Comparison of ENCODE assay signal across 8 cellular contexts in genomic region chr1:235270625-235271024, GRCh38. TPM values are rescaled to one million over a fixed set of nuclear protein-coding genes. Genes with fewer than 3 reads are reported as not detected.
DNase-seq lines count a peak whose midpoint lies in the region; ATAC-seq, FAIRE-seq and TF ChIP-seq lines count a peak whose summit lies in the region.

No MANE protein-coding gene starts in this region.

- ATAC-seq in GM18511 (IDR thresholded peaks at IDR 0.05; ENCODE audit: unreplicated experiment) (peak; percentile 57), pancreas (peak in 3 of 4 donors; percentile 26 to 32 (median 26)), lower lobe of right lung (no peak)

- no peak overlapping the region for H3K27ac ChIP-seq in pancreas
- H3K27ac ChIP-seq in lower lobe of right lung = no peak overlapping the region
- no peak overlapping the region for H3K27ac ChIP-seq in coronary artery

- TF ChIP-seq CTCF in choroid plexus epithelial cell (conservative IDR thresholded peaks at IDR 0.05; ENCODE audit: low read depth, low read length) = no peak
- no peak for TF ChIP-seq CTCF in pancreas (IDR thresholded peaks at IDR 0.05)
- no peak for TF ChIP-seq CTCF in lower lobe of right lung (IDR thresholded peaks at IDR 0.05)
- no peak for TF ChIP-seq CTCF in coronary artery (IDR thresholded peaks at IDR 0.05)

- peak; percentile 47 for FAIRE-seq in pancreas (lab: Jason Lieb, UNC)

- H3K4me3 ChIP-seq in choroid plexus epithelial cell (ENCODE audit: low read depth, low read length) (no peak overlapping the region), pancreas (no peak overlapping the region), lower lobe of right lung (no peak overlapping the region), coronary artery (no peak overlapping the region)

- H3K27me3 ChIP-seq in pancreas = no peaks in the 10 kb centered on the region
- H3K27me3 ChIP-seq in lower lobe of right lung (ENCODE audit: low read depth) = no peaks in the 10 kb centered on the region

- H3K36me3 ChIP-seq in pancreas = no peaks in the 10 kb centered on the region
- no peaks in the 10 kb centered on the region for H3K36me3 ChIP-seq in lower lobe of right lung

- H3K4me1 ChIP-seq in pancreas = peaks cover 0 to 38% (median 30%) of the 10 kb centered on the region in 3 donors
- peaks cover 39% of the 10 kb centered on the region for H3K4me1 ChIP-seq in lower lobe of right lung

- DNase-seq in NCI-H1436 (lab: John Stamatoyannopoulos, UW) (peak; percentile 59), choroid plexus epithelial cell (ENCODE audit: low read depth) (peak; percentile 24), pancreas (no peak), DMS114 treated with DMSO at 0.1 percent for 48 hours (lab: John Stamatoyannopoulos, UW; ENCODE audit: unreplicated experiment) (no peak), NCI-H69 (lab: John Stamatoyannopoulos, UW) (no peak), lower lobe of right lung (no peak), coronary artery (ENCODE audit: low spot score) (no peak)

- intact Hi-C loops in pancreas (cut with DNase I) (no loop called here), lower lobe of right lung (cut with DNase I) (no loop called here)

- no peaks in the 10 kb centered on the region for H3K9me3 ChIP-seq in pancreas
- H3K9me3 ChIP-seq in lower lobe of right lung = no peaks in the 10 kb centered on the region

RNA-seq across cellular contexts. Expression of gene ARID4B, which starts 57.4 kb away (rescaled TPM):
- total RNA-seq in pancreas = 10 to 100 TPM; 14.7 to 26.6 (median 19.2) TPM
- 10 to 100 TPM; 12.5 to 14.8 TPM for polyA plus RNA-seq in pancreas
- 39.1 TPM for total RNA-seq in lower lobe of right lung

RNA-seq across cellular contexts. Expression of gene GGPS1, which starts 57.7 kb away (rescaled TPM):
- total RNA-seq in pancreas (10 to 100 TPM in 5 of 6 donors, 1 to 10 TPM in 1; 8.9 to 16.7 (median 12.5) TPM), lower lobe of right lung (29.8 TPM)
- 10 to 100 TPM in 1 of 2 donors, 1 to 10 TPM in 1; 9.7 to 13.9 TPM for polyA plus RNA-seq in pancreas

Comparison
In these comparisons a context has a peak if more than half of its experiments do, and no peak if none do; other contexts are left out.
1. ATAC-seq: peak in GM18511 (single experiment) and pancreas (3 of 4); none in lower lobe of right lung (0 of 2).
2. DNase-seq: peak in NCI-H1436 (single experiment) and choroid plexus epithelial cell (single experiment); none in pancreas (0 of 6), DMS114 treated with DMSO at 0.1 percent for 48 hours (single experiment), NCI-H69 (single experiment), lower lobe of right lung (single experiment) and coronary artery (single experiment).